In genomic region chr5:76954383-76954763, GRCh38 we compare ENCODE assay signal across 13 cellular contexts. TPM values are rescaled to one million over a fixed set of nuclear protein-coding genes. Genes with fewer than 3 reads are reported as not detected.
A peak's percentile ranks its signal among the peaks of the same experiment; 100 is the strongest.
DNase-seq lines count a peak whose midpoint lies in the region; TF ChIP-seq lines count a peak whose summit lies in the region.
"Had no signal": no experiment of that assay in that cellular context is flagged by ENCODE, and none has a peak within 500 bp of the region (broad histone marks: within the 10 kb centered on the region; RNA-seq: fewer than 3 reads in every experiment).

No MANE protein-coding gene starts in this region.

- no peak overlapping the region for H2BK5ac ChIP-seq in mesenchymal stem cell (ENCODE audit: low read depth, low read length, poor library complexity, severe bottlenecking)

- peak overlapping the region; percentile 19 for H4K8ac ChIP-seq in mesenchymal stem cell (ENCODE audit: low read length)

- H2BK120ac ChIP-seq in mesenchymal stem cell (ENCODE audit: low read depth, low read length), result no peak overlapping the region

- H3K4me1 ChIP-seq in breast epithelium (peaks cover 0 to 7% of the 10 kb centered on the region in 2 donors), colonic mucosa (no peaks in the 10 kb centered on the region), mesenchymal stem cell (ENCODE audit: control insufficient read depth, insufficient read depth, low read depth, low read length) (peaks cover 13% of the 10 kb centered on the region)
- H3K4me1 ChIP-seq: BE2C had no signal

- H3K79me1 ChIP-seq in mesenchymal stem cell (replicated peaks; ENCODE audit: low read length, poor library complexity, severe bottlenecking), result peaks cover 15% of the 10 kb centered on the region

- no peak overlapping the region for H3K9ac ChIP-seq in colonic mucosa (ENCODE audit: low read depth in 2 of 2, low read length in 2 of 2)
- H3K9ac ChIP-seq in mesenchymal stem cell (ENCODE audit: low read length), result no peak overlapping the region

- POLR2A ChIA-PET in MCF 10A (lab: Yijun Ruan, JAX), result no interaction called here
- POLR2A ChIA-PET in activated CD4-positive, alpha-beta memory T cell treated with anti-CD3 and anti-CD28 coated beads, Interleukin-2, amount 10 ng/mL, durations not matched to agents 7 days and 5 days (lab: Charles Lee), result no interaction called here

- H3K27me3 Mint-ChIP-seq in MCF 10A (ENCODE audit: insufficient read depth, unreplicated experiment), result no peaks in the 10 kb centered on the region
- peaks cover 63% of the 10 kb centered on the region for H3K27me3 Mint-ChIP-seq in activated CD4-positive, alpha-beta memory T cell treated with anti-CD3 and anti-CD28 coated beads, Interleukin-2, amount 10 ng/mL, durations not matched to agents 7 days and 5 days

- H3K27ac Mint-ChIP-seq in MCF 10A (ENCODE audit: low read depth, unreplicated experiment), result no peak overlapping the region
- H3K27ac Mint-ChIP-seq in activated CD4-positive, alpha-beta memory T cell treated with anti-CD3 and anti-CD28 coated beads, Interleukin-2, amount 10 ng/mL, durations not matched to agents 7 days and 5 days, result no peak overlapping the region
- H3K27ac Mint-ChIP-seq: activated T-helper 17 cell treated with anti-CD3 and anti-CD28 coated beads, Interleukin-2, amount 50 U/mL, for 72 hours had no signal

- CTCF ChIA-PET in MCF 10A (lab: Yijun Ruan, JAX), result no interaction called here
- CTCF ChIA-PET in activated CD4-positive, alpha-beta memory T cell treated with anti-CD3 and anti-CD28 coated beads, Interleukin-2, amount 10 ng/mL, durations not matched to agents 7 days and 5 days (lab: Charles Lee), result no interaction called here

- no TSS peak for BruUV-seq in MCF 10A (replicated peaks; lab: Mats Ljungman, UMichigan)

- peak overlapping the region; percentile 23 for H2AK5ac ChIP-seq in mesenchymal stem cell (ENCODE audit: low read length, severe bottlenecking)

- TF ChIP-seq POLR2A in breast epithelium (IDR thresholded peaks at IDR 0.05), result no peak

- H2BK15ac ChIP-seq in mesenchymal stem cell (ENCODE audit: low read depth, poor library complexity, severe bottlenecking), result no peak overlapping the region

- H3K27me3 ChIP-seq in breast epithelium (peaks cover 0 to 24% of the 10 kb centered on the region in 2 donors), colonic mucosa (peaks cover 33% of the 10 kb centered on the region), mesenchymal stem cell (ENCODE audit: control insufficient read depth in 1 of 2, insufficient read depth in 1 of 2, low read length in 2 of 2) (peaks cover 0 to 45% of the 10 kb centered on the region in 2 experiments)

- H3K18ac ChIP-seq in mesenchymal stem cell (ENCODE audit: low read depth in 1 of 2, low read length in 2 of 2), result peak overlapping the region in 1 of 2 experiments; percentile 38

- DNase-seq in breast epithelium (ENCODE audit: low spot score in 2 of 2) (no peak), MCF 10A (ENCODE audit: unreplicated experiment) (no peak), colonic mucosa (no peak), mesenchymal stem cell (no peak), substantia nigra (lab: John Stamatoyannopoulos, UW) (peak in 1 of 49 donors; percentile 3), GM13977 (ENCODE audit: low spot score) (no peak), hippocampal formation (lab: John Stamatoyannopoulos, UW) (no peak)
- DNase-seq in activated CD4-positive, alpha-beta memory T cell treated with anti-CD3 and anti-CD28 coated beads, Interleukin-2, amount 10 ng/mL, durations not matched to agents 7 days and 5 days, result no peak
- DNase-seq: BE2C; stimulated activated CD8-positive, alpha-beta memory T cell treated with anti-CD3 and anti-CD28 coated beads, Interleukin-4, amount 100 ng/mL, for 48 hours; T1000 had no signal

- no peak overlapping the region for H3K27ac ChIP-seq in breast epithelium
- no peak overlapping the region for H3K27ac ChIP-seq in colonic mucosa
- H3K27ac ChIP-seq in mesenchymal stem cell (ENCODE audit: low read length, poor library complexity, severe bottlenecking), result no peak overlapping the region
- H3K27ac ChIP-seq in substantia nigra (ENCODE audit: low read depth, low read length, poor library complexity, severe bottlenecking), result peak overlapping the region; percentile 36

- H3K4me2 ChIP-seq in mesenchymal stem cell (ENCODE audit: low read length, poor library complexity, severe bottlenecking), result peak overlapping the region; percentile 90

- H3K9me3 ChIP-seq in breast epithelium (no peaks in the 10 kb centered on the region), colonic mucosa (no peaks in the 10 kb centered on the region), mesenchymal stem cell (ENCODE audit: control insufficient read depth, low read length) (no peaks in the 10 kb centered on the region)
- H3K9me3 ChIP-seq: BE2C had no signal

- peak overlapping the region; percentile 78 for H2AFZ ChIP-seq in mesenchymal stem cell (ENCODE audit: low read depth, low read length)

- H3K36me3 Mint-ChIP-seq in MCF 10A (ENCODE audit: insufficient read depth, unreplicated experiment), result no peaks in the 10 kb centered on the region
- H3K36me3 Mint-ChIP-seq in activated CD4-positive, alpha-beta memory T cell treated with anti-CD3 and anti-CD28 coated beads, Interleukin-2, amount 10 ng/mL, durations not matched to agents 7 days and 5 days (ENCODE audit: low read depth), result no peaks in the 10 kb centered on the region

- H2BK12ac ChIP-seq in mesenchymal stem cell (ENCODE audit: low read length in 2 of 2), result no peak overlapping the region

- H4K91ac ChIP-seq in mesenchymal stem cell (ENCODE audit: low read length), result no peak overlapping the region

- H3K9me3 Mint-ChIP-seq in MCF 10A (ENCODE audit: unreplicated experiment), result no peaks in the 10 kb centered on the region
- no peaks in the 10 kb centered on the region for H3K9me3 Mint-ChIP-seq in activated CD4-positive, alpha-beta memory T cell treated with anti-CD3 and anti-CD28 coated beads, Interleukin-2, amount 10 ng/mL, durations not matched to agents 7 days and 5 days
- H3K9me3 Mint-ChIP-seq: activated T-helper 17 cell treated with anti-CD3 and anti-CD28 coated beads, Interleukin-2, amount 50 U/mL, for 72 hours had no signal

- WGBS in mesenchymal stem cell, result 9% methylated on average over 25 of the region's 25 CpGs

- no peak overlapping the region for H3K23ac ChIP-seq in mesenchymal stem cell (ENCODE audit: low read length in 2 of 2)

- no peaks in the 10 kb centered on the region for H3K36me3 ChIP-seq in breast epithelium
- no peaks in the 10 kb centered on the region for H3K36me3 ChIP-seq in colonic mucosa
- H3K36me3 ChIP-seq in mesenchymal stem cell (ENCODE audit: control insufficient read depth in 1 of 2, insufficient read depth in 2 of 2, low read depth in 1 of 2, low read length in 2 of 2), result no peaks in the 10 kb centered on the region
- H3K36me3 ChIP-seq: BE2C had no signal

- peaks cover 7% of the 10 kb centered on the region for H3K4me1 Mint-ChIP-seq in MCF 10A (ENCODE audit: insufficient read depth, unreplicated experiment)
- H3K4me1 Mint-ChIP-seq in activated CD4-positive, alpha-beta memory T cell treated with anti-CD3 and anti-CD28 coated beads, Interleukin-2, amount 10 ng/mL, durations not matched to agents 7 days and 5 days, result peaks cover 15% of the 10 kb centered on the region
- H3K4me1 Mint-ChIP-seq: activated T-helper 17 cell treated with anti-CD3 and anti-CD28 coated beads, Interleukin-2, amount 50 U/mL, for 72 hours had no signal

- no peak for TF ChIP-seq CTCF in breast epithelium (IDR thresholded peaks at IDR 0.05)
- no peak for TF ChIP-seq CTCF in MCF 10A (IDR thresholded peaks at IDR 0.05; ENCODE audit: unreplicated experiment)
- TF ChIP-seq CTCF in colonic mucosa (IDR thresholded peaks at IDR 0.05), result no peak
- TF ChIP-seq CTCF in GM13977 (IDR thresholded peaks at IDR 0.05; ENCODE audit: extremely low read depth, insufficient read depth, missing control alignments), result no peak

- H3K4me3 Mint-ChIP-seq in MCF 10A (ENCODE audit: unreplicated experiment), result no peak overlapping the region
- no peak overlapping the region for H3K4me3 Mint-ChIP-seq in activated CD4-positive, alpha-beta memory T cell treated with anti-CD3 and anti-CD28 coated beads, Interleukin-2, amount 10 ng/mL, durations not matched to agents 7 days and 5 days
- H3K4me3 Mint-ChIP-seq: activated T-helper 17 cell treated with anti-CD3 and anti-CD28 coated beads, Interleukin-2, amount 50 U/mL, for 72 hours had no signal

- intact Hi-C loops in breast epithelium (cut with DNase I; ENCODE audit: low total_unique reads), result no loop called here
- intact Hi-C loops in MCF 10A (cut with micrococcal nuclease), result no loop called here
- intact Hi-C loops in colonic mucosa (cut with DNase I), result no loop called here

- in situ Hi-C loops in GM13977 (cut with MboI; ENCODE audit: low pct_unique_long_range_greater_than_20kb, low sequenced_read_pairs, unreplicated experiment), result no loop called here

- peak overlapping the region in 1 of 2 experiments; percentile 83 for H3K14ac ChIP-seq in mesenchymal stem cell (ENCODE audit: low read length in 2 of 2)

- no peak overlapping the region for H3K4ac ChIP-seq in mesenchymal stem cell (ENCODE audit: low read depth in 1 of 2, low read length in 2 of 2)

- peak overlapping the region; percentile 30 to 56 (median 49) for H3K4me3 ChIP-seq in breast epithelium
- peak overlapping the region; percentile 3 for H3K4me3 ChIP-seq in colonic mucosa
- peak overlapping the region; percentile 72 to 81 for H3K4me3 ChIP-seq in mesenchymal stem cell (ENCODE audit: insufficient read depth in 1 of 2, low read depth in 1 of 2, low read length in 2 of 2)

RNA-seq across cellular contexts. Expression of gene CRHBP, which starts 1.5 kb away (rescaled TPM):
- total RNA-seq in breast epithelium (1 to 10 TPM in 2 of 3 donors, under 1 TPM in 1; 0.73 to 5.1 (median 2.3) TPM), MCF 10A (2022) (not detected in 2 replicates), colonic mucosa (under 1 TPM; 0.40 to 0.61 TPM)
- polyA plus RNA-seq in mesenchymal stem cell (2013, experiment 1 of 2), result 0.21 TPM
- not detected for polyA plus RNA-seq in mesenchymal stem cell (2013, experiment 2 of 2)
- total RNA-seq in activated CD4-positive, alpha-beta memory T cell treated with anti-CD3 and anti-CD28 coated beads, Interleukin-2, amount 10 ng/mL, durations not matched to agents 7 days and 5 days, result under 1 TPM; 0.10 to 0.43 TPM
- polyA plus RNA-seq: keratinocyte had no signal

Comparison
In these comparisons a context has a peak if more than half of its experiments do, and no peak if none do; other contexts are left out.
1. H3K4me3 ChIP-seq: peak in every context shown above with its lines; median percentile 76 in mesenchymal stem cell; 49 in breast epithelium; 3 in colonic mucosa.